3 cellular contexts compared by ENCODE assay signal in the genomic region with DNA sequence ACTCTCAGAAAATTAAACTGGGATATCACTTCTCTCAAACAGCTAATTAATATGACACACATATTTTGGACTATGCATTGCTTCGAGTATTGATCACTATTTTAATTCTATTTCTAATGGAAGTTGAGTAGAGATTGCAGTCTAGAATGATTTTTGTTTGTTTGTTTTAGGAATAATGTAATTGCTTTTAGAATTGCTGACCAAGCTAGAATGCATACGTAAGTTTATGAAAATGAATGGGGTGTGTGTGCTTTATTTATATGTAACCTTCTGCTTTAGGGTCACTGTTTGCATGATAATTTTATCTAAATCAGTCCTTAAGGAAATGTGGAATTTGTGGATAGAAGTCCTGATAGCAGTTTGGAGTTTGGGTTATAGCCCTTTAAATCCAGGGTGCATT.
TF ChIP-seq lines count a peak whose summit lies in the region.

No MANE protein-coding gene starts in this region.

TF ChIP-seq in A549, 52 proteins besides CTCF, POLR2A, EP300 and RAD21:
- TF ChIP-seq MAFK (IDR thresholded peaks at IDR 0.05; ENCODE audit: partially characterized antibody) (peak; percentile 82), TFCP2L1 (CRISPR knock-in tag; IDR thresholded peaks at IDR 0.05) (no peak), CBX8 (IDR thresholded peaks at IDR 0.05) (no peak)

TF ChIP-seq in IMR-90, 13 proteins besides CTCF, POLR2A, EP300 and RAD21:
- TF ChIP-seq MAZ (IDR thresholded peaks at IDR 0.05; ENCODE audit: borderline replicate concordance, low read depth, low read length) (no peak), MAFK (IDR thresholded peaks at IDR 0.05; ENCODE audit: low read depth, low read length) (peak; percentile 68)
TF ChIP-seq in IMR-90: peak in this region for 1.

TF ChIP-seq in H1, 55 proteins besides CTCF, POLR2A, EP300 and RAD21:
- TF ChIP-seq MAFK (IDR thresholded peaks at IDR 0.05; ENCODE audit: low read depth, low read length) (no peak), FOSL1 (IDR thresholded peaks at IDR 0.05; ENCODE audit: insufficient read depth, low read depth, low read length) (no peak), CREB1 (IDR thresholded peaks at IDR 0.05) (no peak), RNF2 (IDR thresholded peaks at IDR 0.05; ENCODE audit: borderline replicate concordance, low read depth, low read length, missing control alignments, poor library complexity, severe bottlenecking) (no peak), HDAC2 (IDR thresholded peaks at IDR 0.05; ENCODE audit: borderline replicate concordance in 1 of 2, low read depth in 2 of 2, low read length in 2 of 2) (no peak), SP1 (IDR thresholded peaks at IDR 0.05; ENCODE audit: low read depth, low read length) (no peak), POLR2AphosphoS5 (IDR thresholded peaks at IDR 0.05; ENCODE audit: low read depth, low read length) (no peak), CBX5 (IDR thresholded peaks at IDR 0.05; ENCODE audit: low read depth, low read length) (no peak), NRF1 (IDR thresholded peaks at IDR 0.05; ENCODE audit: low read depth, low read length) (no peak), CEBPB (IDR thresholded peaks at IDR 0.05; ENCODE audit: low read depth, low read length) (no peak), RBBP5 (IDR thresholded peaks at IDR 0.05; ENCODE audit: borderline replicate concordance, low read depth, low read length) (no peak)
TF ChIP-seq in H1: peak in this region for 0.
